ENCODE assay signal across 27 cellular contexts in genomic region chr2:15930589-15931513, GRCh38. TPM values are rescaled to one million over a fixed set of nuclear protein-coding genes. Genes with fewer than 3 reads are reported as not detected.
"Had no signal": no experiment of that assay in that cellular context is flagged by ENCODE, and none has a peak within 500 bp of the region (broad histone marks: within the 10 kb centered on the region; RNA-seq: fewer than 3 reads in every experiment).

No MANE protein-coding gene starts in this region.

- H3K27me3 ChIP-seq: neural progenitor cell, neutrophil, right atrium auricular region, tibial nerve, uterus had no signal

- H2AFZ ChIP-seq: neural progenitor cell, parathyroid adenoma had no signal

- H3K4me1 ChIP-seq: left ventricle myocardium inferior, parathyroid adenoma, psoas muscle, right atrium auricular region, tibial nerve, uterus had no signal

- H3K4me3 ChIP-seq: left ventricle myocardium inferior, lung, neural progenitor cell, psoas muscle, right atrium auricular region, skin epidermis, tibial nerve, uterus had no signal

- H3K9me3 ChIP-seq: left ventricle myocardium inferior, neutrophil, psoas muscle, right atrium auricular region, tibial nerve, uterus had no signal

- H3K27ac ChIP-seq: left ventricle myocardium inferior, neural progenitor cell, neutrophil, parathyroid adenoma, psoas muscle, right atrium auricular region, skin epidermis, tibial nerve, uterus had no signal

- H3K36me3 ChIP-seq: left ventricle myocardium inferior, neural progenitor cell, neutrophil, right atrium auricular region, tibial nerve, uterus had no signal

- H3K9ac ChIP-seq: neural progenitor cell, parathyroid adenoma had no signal

- ATAC-seq: natural killer cell; psoas muscle; sciatic nerve; stimulated activated effector memory CD8-positive, alpha-beta T cell treated with anti-CD3 and anti-CD28 coated beads, Interleukin-12 subunit alpha, Interleukin-12 subunit beta, amount 100 ng/mL, for 72 hours had no signal

- FAIRE-seq: islet of Langerhans had no signal

- H3K79me2 ChIP-seq: parathyroid adenoma had no signal

- H3K4me2 ChIP-seq: neural progenitor cell had no signal

- DNase-seq: hypothalamus; immature natural killer cell; left ventricle myocardium inferior; mesendoderm; naive B cell; natural killer cell; nephron progenitor cell; occipital lobe; psoas muscle; stimulated activated CD4-positive, alpha-beta T cell treated with anti-CD3 and anti-CD28 coated beads, Interleukin-12 subunit alpha, Interleukin-12 subunit beta, amount 100 ng/mL, for 4 hours; stimulated activated CD4-positive, alpha-beta T cell treated with anti-CD3 and anti-CD28 coated beads, Interleukin-15, amount 100 ng/mL, for 24 hours; stimulated activated CD4-positive, alpha-beta T cell treated with anti-CD3 and anti-CD28 coated beads, Interleukin-2, amount 100 ng/mL, for 24 hours; stimulated activated CD4-positive, alpha-beta T cell treated with anti-CD3 and anti-CD28 coated beads, Interleukin-4, amount 100 ng/mL, for 24 hours; stimulated activated naive CD4-positive, alpha-beta T cell; uterus had no signal

RNA-seq across cellular contexts. Expression of gene MYCN, which starts 9.5 kb away (rescaled TPM):
- total RNA-seq: renal cortical epithelial cell, subcutaneous adipose tissue had no signal
- polyA plus RNA-seq: immature natural killer cell had no signal
